ENCODE assay signal across 20 cellular contexts in the genomic region with DNA sequence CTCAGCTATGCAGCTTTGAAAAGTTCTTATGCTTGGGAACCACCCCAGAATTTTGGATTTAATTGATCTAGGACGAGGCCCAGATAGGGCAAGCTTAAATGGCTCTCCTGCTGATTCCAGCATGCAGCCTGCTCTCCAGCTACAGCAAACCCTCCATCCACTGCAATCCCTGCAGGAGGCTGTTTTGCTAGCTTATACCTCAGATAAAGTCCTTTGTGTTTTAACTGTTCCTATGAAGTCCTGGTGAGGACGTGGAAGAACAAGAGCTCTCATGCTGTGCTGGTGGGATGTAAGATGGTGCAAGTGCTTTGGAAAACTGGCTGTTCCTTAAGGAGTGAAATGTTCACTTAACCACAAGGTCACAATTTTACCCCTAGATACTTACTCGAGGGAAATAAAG. TPM values are rescaled to one million over a fixed set of nuclear protein-coding genes. Genes with fewer than 3 reads are reported as not detected.
DNase-seq lines count a peak whose midpoint lies in the region; ATAC-seq, FAIRE-seq and TF ChIP-seq lines count a peak whose summit lies in the region.
"Had no signal": no experiment of that assay in that cellular context is flagged by ENCODE, and none has a peak within 500 bp of the region (broad histone marks: within the 10 kb centered on the region; RNA-seq: fewer than 3 reads in every experiment).

No MANE protein-coding gene starts in this region.

- H3K27me3 Mint-ChIP-seq in GM23338 (ENCODE audit: insufficient read depth, low read depth, poor library complexity): peaks cover 7% of the 10 kb centered on the region
- peaks cover 3% of the 10 kb centered on the region for H3K27me3 Mint-ChIP-seq in neural progenitor cell (ENCODE audit: insufficient read depth, low read depth)

- ATAC-seq in GM23338 (peak; percentile 62), pancreas (no peak)
- ATAC-seq: CD8-positive, alpha-beta T cell; GM12878; HCT116 had no signal

- H3K4me2 ChIP-seq in GM23338: no peak overlapping the region
- no peak overlapping the region for H3K4me2 ChIP-seq in neural progenitor cell

- H3F3A ChIP-seq in GM23338 (replicated peaks; ENCODE audit: low read depth) (no peaks in the 10 kb centered on the region), neural progenitor cell (ENCODE audit: low read depth) (no peaks in the 10 kb centered on the region)

- H3K4me3 Mint-ChIP-seq in GM23338 (no peak overlapping the region), neural progenitor cell (no peak overlapping the region)
- H3K4me3 Mint-ChIP-seq: CD8-positive, alpha-beta T cell had no signal

- H3K27ac ChIP-seq in GM23338 (ENCODE audit: low read depth) (no peak overlapping the region), neural progenitor cell (no peak overlapping the region), pancreas (no peak overlapping the region)
- H3K27ac ChIP-seq: BLaER1, HL-60 had no signal

- H2AFZ ChIP-seq in GM23338 (no peak overlapping the region), neural progenitor cell (replicated peaks) (no peak overlapping the region)

- 48 to 65% methylated on average over 3 of the region's 3 CpGs for WGBS in pancreas, 2 donors

- no peaks in the 10 kb centered on the region for H3K36me3 ChIP-seq in GM23338 (ENCODE audit: insufficient read depth)
- H3K36me3 ChIP-seq in neural progenitor cell: no peaks in the 10 kb centered on the region
- no peaks in the 10 kb centered on the region for H3K36me3 ChIP-seq in pancreas
- H3K36me3 ChIP-seq: BLaER1 had no signal

- in situ Hi-C loops in astrocyte of the spinal cord (cut with HindIII; ENCODE audit: low sequenced_read_pairs): no loop called here

- H3K27ac Mint-ChIP-seq in GM23338 (no peak overlapping the region), neural progenitor cell (peak overlapping the region; percentile 57)
- H3K27ac Mint-ChIP-seq: CD8-positive, alpha-beta T cell had no signal

- no peak for DNase-seq in GM23338 (ENCODE audit: low spot score)
- DNase-seq in astrocyte of the spinal cord (ENCODE audit: low read depth, low spot score): peak; percentile 38
- DNase-seq in iPS-NIHi11 (ENCODE audit: low spot score): peak; percentile 21
- no peak for DNase-seq in neural progenitor cell (ENCODE audit: low spot score)
- DNase-seq in pancreas: no peak
- DNase-seq in DMS153 treated with DMSO at 0.1 percent for 48 hours (lab: John Stamatoyannopoulos, UW; ENCODE audit: unreplicated experiment): no peak
- DNase-seq in anterior cingulate cortex (lab: John Stamatoyannopoulos, UW): no peak
- no peak for DNase-seq in NCI-H187 (lab: John Stamatoyannopoulos, UW)
- DNase-seq: 8988T; Calu3; CD8-positive, alpha-beta T cell; DMS53; DND-41; EL; GOT3; H7 had no signal

- no peaks in the 10 kb centered on the region for H3K79me2 ChIP-seq in GM23338 (replicated peaks; ENCODE audit: insufficient read depth)
- no peaks in the 10 kb centered on the region for H3K79me2 ChIP-seq in neural progenitor cell (ENCODE audit: low read depth)

- H3K27me3 ChIP-seq in GM23338 (ENCODE audit: insufficient read depth) (no peaks in the 10 kb centered on the region), neural progenitor cell (no peaks in the 10 kb centered on the region), pancreas (no peaks in the 10 kb centered on the region)
- H3K27me3 ChIP-seq: BLaER1 had no signal

- H3K4me1 ChIP-seq in GM23338 (ENCODE audit: insufficient read depth) (peaks cover 3% of the 10 kb centered on the region; the same call in 1 of the 2 replicates), neural progenitor cell (peaks cover 7% of the 10 kb centered on the region), pancreas (no peaks in the 10 kb centered on the region)

- peaks cover 10% of the 10 kb centered on the region for H3K9me3 Mint-ChIP-seq in GM23338
- peaks cover 4% of the 10 kb centered on the region for H3K9me3 Mint-ChIP-seq in neural progenitor cell
- H3K9me3 Mint-ChIP-seq: CD8-positive, alpha-beta T cell had no signal

- H4K20me1 ChIP-seq in GM23338 (replicated peaks; ENCODE audit: insufficient read depth) (no peaks in the 10 kb centered on the region), neural progenitor cell (ENCODE audit: low read depth) (no peaks in the 10 kb centered on the region)
- H4K20me1 ChIP-seq: BLaER1 had no signal

- intact Hi-C loops in pancreas (cut with DNase I): no loop called here

- FAIRE-seq in pancreas (lab: Jason Lieb, UNC): no peak
- FAIRE-seq: GM12878 had no signal

- H3K36me3 Mint-ChIP-seq in GM23338 (ENCODE audit: low read depth) (no peaks in the 10 kb centered on the region), neural progenitor cell (no peaks in the 10 kb centered on the region)
- H3K36me3 Mint-ChIP-seq: CD8-positive, alpha-beta T cell had no signal

- H3K9me3 ChIP-seq in neural progenitor cell (ENCODE audit: low read depth) (no peaks in the 10 kb centered on the region), pancreas (no peaks in the 10 kb centered on the region)

- H3K4me3 ChIP-seq in GM23338 (no peak overlapping the region), astrocyte of the spinal cord (ENCODE audit: low read depth, low read length) (no peak overlapping the region), neural progenitor cell (no peak overlapping the region), pancreas (no peak overlapping the region)
- H3K4me3 ChIP-seq: BLaER1, GM12878 had no signal

- TF ChIP-seq CTCF in GM23338 (conservative IDR thresholded peaks at IDR 0.05; ENCODE audit: low read depth in 2 of 2) (no peak), astrocyte of the spinal cord (IDR thresholded peaks at IDR 0.05; ENCODE audit: low read depth, low read length) (no peak), neural progenitor cell (IDR thresholded peaks at IDR 0.05) (no peak), pancreas (IDR thresholded peaks at IDR 0.05) (no peak)

- peaks cover 17% of the 10 kb centered on the region; the same call in 1 of the 2 replicates for H3K9me2 ChIP-seq in GM23338 (ENCODE audit: insufficient read depth)

- H3K9ac ChIP-seq in neural progenitor cell: no peak overlapping the region
- H3K9ac ChIP-seq: BLaER1 had no signal

- H3K4me1 Mint-ChIP-seq in GM23338 (peaks cover 9% of the 10 kb centered on the region; the same call in 2 of the 3 replicates), neural progenitor cell (peaks cover 10% of the 10 kb centered on the region)

TF ChIP-seq in GM23338, 12 proteins besides CTCF, POLR2A, EP300 and RAD21:
- TF ChIP-seq POLR2AphosphoS5 (IDR thresholded peaks at IDR 0.05; ENCODE audit: low read depth): no peak
- TF ChIP-seq ZNF331 (CRISPR knock-in tag; IDR thresholded peaks at IDR 0.05; ENCODE audit: low read depth): no peak
- TF ChIP-seq JUNB (IDR thresholded peaks at IDR 0.05; ENCODE audit: unreplicated experiment): no peak

RNA-seq across cellular contexts. Expression of gene NXT1, which starts 25.5 kb away (rescaled TPM):
- total RNA-seq in GM23338 (2014; rRNA removed; shearing (Covaris generic)): 30.2 and 40.5 TPM in 2 replicates
- polyA plus RNA-seq in GM23338 (2016; fragmentation: Nextera tagmentation; extraction: Ambion mirVana) (34.4 and 39.1 TPM in 2 replicates), pancreas (1 to 10 TPM; 7.8 to 8.8 TPM)
- total RNA-seq in neural progenitor cell (ENCODE audit: low replicate concordance) (14.6 and 32.4 TPM in 2 replicates), pancreas (1 to 10 TPM; 4.2 to 9.6 (median 7.2) TPM)

RNA-seq across cellular contexts. Expression of gene GZF1, which starts 36.9 kb away (rescaled TPM):
- total RNA-seq in GM23338 (2014; rRNA removed; shearing (Covaris generic)): 15.7 and 17.3 TPM in 2 replicates
- 3.7 and 4.2 TPM in 2 replicates for polyA plus RNA-seq in GM23338 (2016; fragmentation: Nextera tagmentation; extraction: Ambion mirVana)
- total RNA-seq in neural progenitor cell (ENCODE audit: low replicate concordance): 12.9 and 13.8 TPM in 2 replicates
- 1 to 10 TPM; 3.5 to 7.9 (median 4.2) TPM for total RNA-seq in pancreas
- polyA plus RNA-seq in pancreas: 1 to 10 TPM; 4.3 to 4.5 TPM

Comparison
In these comparisons a context has a peak if more than half of its experiments do, and no peak if none do; other contexts are left out.
1. DNase-seq: peak in astrocyte of the spinal cord (single experiment) and iPS-NIHi11 (single experiment); none in GM23338 (single experiment), neural progenitor cell (single experiment), pancreas (0 of 6), DMS153 treated with DMSO at 0.1 percent for 48 hours (single experiment), anterior cingulate cortex (0 of 58) and NCI-H187 (0 of 2).